In genomic region chr2:87445613-87446312, GRCh38 we compare ENCODE assay signal across 8 cellular contexts.
A peak's percentile ranks its signal among the peaks of the same experiment; 100 is the strongest.
DNase-seq lines count a peak whose midpoint lies in the region; ATAC-seq and TF ChIP-seq lines count a peak whose summit lies in the region.
"Not testable (repeated sequence)": the region's sequence is repeated elsewhere in the genome, so short reads cannot be mapped to it uniquely, and the experiment has no call there.

No MANE protein-coding gene starts in this region.

- 0 out of 2 replicates have a peak overlapping the region, but pooled peaks have one; percentile 70 for H4K91ac ChIP-seq in IMR-90 (ENCODE audit: insufficient read depth, low read depth, low read length)

- H3K79me1 ChIP-seq in IMR-90 (ENCODE audit: low read depth in 1 of 2, low read length in 2 of 2) = peaks cover 5 to 10% of the 10 kb centered on the region in 2 experiments; a peak in 2 of 4 replicates

- H2BK120ac ChIP-seq in IMR-90 (ENCODE audit: low read depth, low read length) = peak overlapping the region; percentile 89

- not testable (repeated sequence) for H3K9me3 Mint-ChIP-seq in activated T-cell treated with anti-CD3 and anti-CD28 coated beads, Interleukin-2, amount 50 U/mL, for 24 hours; activated naive CD8-positive, alpha-beta T cell treated with anti-CD3 and anti-CD28 coated beads, Interleukin-2, amount 50 U/mL, for 24 hours; natural killer cell treated with Interleukin-12 subunit alpha and Interleukin-12 subunit beta and Interleukin-15 and Interleukin-18, amount 100 ng/mL, for 72 hours; stimulated activated naive CD8-positive, alpha-beta T cell treated with anti-CD3 and anti-CD28 coated beads, Interleukin-15, amount 100 ng/mL, for 72 hours

- not testable (repeated sequence) for TF ChIP-seq POLR2A in IMR-90 (IDR thresholded peaks at IDR 0.05; ENCODE audit: low read depth, low read length)

- peak overlapping the region; percentile 92; the same call in 1 of the 2 replicates for H3K56ac ChIP-seq in IMR-90 (ENCODE audit: extremely low read depth, insufficient read depth, low read length)

- H3K9me1 ChIP-seq in IMR-90 (ENCODE audit: insufficient read depth, low read length) = not testable (repeated sequence)

- peak overlapping the region; percentile 91; the same call in 1 of the 2 replicates for H2BK20ac ChIP-seq in IMR-90 (ENCODE audit: low read depth, low read length)

- not testable (repeated sequence) for H2AFZ ChIP-seq in IMR-90 (replicated peaks; ENCODE audit: low read length, poor library complexity)

- in situ Hi-C loops in IMR-90 (cut with MboI; ENCODE audit: low sequenced_read_pairs) = not testable (repeated sequence)

- peaks cover 23% of the 10 kb centered on the region for H3K4me1 Mint-ChIP-seq in activated T-cell treated with anti-CD3 and anti-CD28 coated beads, Interleukin-2, amount 50 U/mL, for 24 hours (ENCODE audit: low read depth)
- peaks cover 49% of the 10 kb centered on the region for H3K4me1 Mint-ChIP-seq in activated naive CD8-positive, alpha-beta T cell treated with anti-CD3 and anti-CD28 coated beads, Interleukin-2, amount 50 U/mL, for 24 hours
- H3K4me1 Mint-ChIP-seq in natural killer cell treated with Interleukin-12 subunit alpha and Interleukin-12 subunit beta and Interleukin-15 and Interleukin-18, amount 100 ng/mL, for 72 hours (ENCODE audit: low read depth in 2 of 2) = peaks cover 6 to 35% of the 10 kb centered on the region in 2 donors
- H3K4me1 Mint-ChIP-seq in stimulated activated naive CD8-positive, alpha-beta T cell treated with anti-CD3 and anti-CD28 coated beads, Interleukin-15, amount 100 ng/mL, for 72 hours = peaks cover 28% of the 10 kb centered on the region

- H3K4me3 ChIP-seq in AG04450 (ENCODE audit: low read depth, low read length); IMR-90 (ENCODE audit: insufficient read depth, low read depth, low read length): not testable (repeated sequence)

- H4K8ac ChIP-seq in IMR-90 (ENCODE audit: low read depth in 2 of 2, low read length in 2 of 2) = peak overlapping the region; percentile 72 to 87; a peak in 2 of 4 replicates

- POLR2A ChIA-PET in AG04450 (lab: Yijun Ruan, JAX); IMR-90 (lab: Charles Lee; ENCODE audit: unreplicated experiment): not testable (repeated sequence)

- not testable (repeated sequence) for H3K9me3 ChIP-seq in AG04450 (ENCODE audit: control insufficient read depth, insufficient read depth, low read length); IMR-90 (ENCODE audit: control insufficient read depth, insufficient read depth, low read length)

- peak overlapping the region; percentile 72; the same call in 1 of the 2 replicates for H3K4me2 ChIP-seq in IMR-90 (ENCODE audit: low read depth, low read length)

- H3K27me3 ChIP-seq in AG04450 (ENCODE audit: control insufficient read depth, insufficient read depth, low read length); IMR-90 (ENCODE audit: control insufficient read depth, insufficient read depth, low read length): not testable (repeated sequence)

- H3K23ac ChIP-seq in IMR-90 (ENCODE audit: low read depth, low read length) = peak overlapping the region; percentile 85

- BruUV-seq in IMR-90 (replicated peaks; lab: Mats Ljungman, UMichigan) = not testable (repeated sequence)

- H3K18ac ChIP-seq in IMR-90 (ENCODE audit: low read depth, low read length) = peak overlapping the region; percentile 92

- peak; percentile 72 for ATAC-seq in IMR-90 (ENCODE audit: low read depth)
- peak; percentile 84 for ATAC-seq in SK-N-SH treated with all-trans-retinoic acid at 6 μM for 48 hours
- peak; percentile 48 for ATAC-seq in activated naive CD8-positive, alpha-beta T cell treated with anti-CD3 and anti-CD28 coated beads, Interleukin-2, amount 50 U/mL, for 24 hours
- ATAC-seq in natural killer cell treated with Interleukin-12 subunit alpha and Interleukin-12 subunit beta and Interleukin-15 and Interleukin-18, amount 100 ng/mL, for 72 hours = peak in 1 of 2 donors; percentile 35
- peak; percentile 77 for ATAC-seq in stimulated activated naive CD8-positive, alpha-beta T cell treated with anti-CD3 and anti-CD28 coated beads, Interleukin-15, amount 100 ng/mL, for 72 hours

- H4K20me1 ChIP-seq in IMR-90 (ENCODE audit: insufficient read depth, low read length) = not testable (repeated sequence)

- not testable (repeated sequence) for H2AK9ac ChIP-seq in IMR-90 (replicated peaks; ENCODE audit: low read depth, low read length, poor library complexity)

- H3K4ac ChIP-seq in IMR-90 (ENCODE audit: low read depth, low read length) = peak overlapping the region; percentile 86

- H2AK5ac ChIP-seq in IMR-90 (ENCODE audit: low read depth, low read length) = peak overlapping the region; percentile 73; the same call in 1 of the 2 replicates

- WGBS in IMR-90 (ENCODE audit: extremely low coverage in 2 of 2, insufficient read length in 1 of 2), 2 experiments = no CpG with 5 or more reads among the region's 5 CpGs

- H3K9ac ChIP-seq in IMR-90 (ENCODE audit: low read depth, low read length) = not testable (repeated sequence)

- peak overlapping the region; percentile 75; the same call in 1 of the 3 replicates for H2BK15ac ChIP-seq in IMR-90 (ENCODE audit: low read depth, low read length)

- H3K4me3 Mint-ChIP-seq in activated T-cell treated with anti-CD3 and anti-CD28 coated beads, Interleukin-2, amount 50 U/mL, for 24 hours = not testable (repeated sequence)
- peak overlapping the region; percentile 25 for H3K4me3 Mint-ChIP-seq in activated naive CD8-positive, alpha-beta T cell treated with anti-CD3 and anti-CD28 coated beads, Interleukin-2, amount 50 U/mL, for 24 hours
- peak overlapping the region; percentile 26 for H3K4me3 Mint-ChIP-seq in natural killer cell treated with Interleukin-12 subunit alpha and Interleukin-12 subunit beta and Interleukin-15 and Interleukin-18, amount 100 ng/mL, for 72 hours
- H3K4me3 Mint-ChIP-seq in stimulated activated naive CD8-positive, alpha-beta T cell treated with anti-CD3 and anti-CD28 coated beads, Interleukin-15, amount 100 ng/mL, for 72 hours = peak overlapping the region; percentile 53 to 66

- intact Hi-C loops in IMR-90 (cut with micrococcal nuclease) = not testable (repeated sequence)

- H3K27ac ChIP-seq in AG04450 (ENCODE audit: low read depth, low read length) = peak overlapping the region; percentile 31
- peak overlapping the region; percentile 93 for H3K27ac ChIP-seq in IMR-90 (ENCODE audit: insufficient read depth, low read length)

- TF ChIP-seq RAD21 in IMR-90 (IDR thresholded peaks at IDR 0.05; ENCODE audit: low read length) = not testable (repeated sequence)

- not testable (repeated sequence) for DNase-seq in AG04450 (ENCODE audit: low read depth, low spot score); activated T-cell treated with anti-CD3 and anti-CD28 coated beads, Interleukin-2, amount 50 U/mL, for 24 hours; activated naive CD8-positive, alpha-beta T cell treated with anti-CD3 and anti-CD28 coated beads, Interleukin-2, amount 50 U/mL, for 24 hours; natural killer cell treated with Interleukin-12 subunit alpha and Interleukin-12 subunit beta and Interleukin-15 and Interleukin-18, amount 100 ng/mL, for 72 hours (ENCODE audit: low spot score); stimulated activated naive CD8-positive, alpha-beta T cell treated with anti-CD3 and anti-CD28 coated beads, Interleukin-15, amount 100 ng/mL, for 72 hours
- DNase-seq in IMR-90 (peak; percentile 35), fibroblast of peridontal ligament (ENCODE audit: extremely low read depth) (peak; percentile 31)

- H3K36me3 Mint-ChIP-seq in activated T-cell treated with anti-CD3 and anti-CD28 coated beads, Interleukin-2, amount 50 U/mL, for 24 hours (ENCODE audit: low read depth); activated naive CD8-positive, alpha-beta T cell treated with anti-CD3 and anti-CD28 coated beads, Interleukin-2, amount 50 U/mL, for 24 hours (ENCODE audit: low read depth); natural killer cell treated with Interleukin-12 subunit alpha and Interleukin-12 subunit beta and Interleukin-15 and Interleukin-18, amount 100 ng/mL, for 72 hours: not testable (repeated sequence)

- H3K14ac ChIP-seq in IMR-90 (replicated peaks; ENCODE audit: low read depth, low read length) = peak overlapping the region; percentile 94; the same call in 1 of the 2 replicates

- peak overlapping the region; percentile 91 for H2BK5ac ChIP-seq in IMR-90 (ENCODE audit: low read depth, low read length, poor library complexity, severe bottlenecking)

- peak overlapping the region; percentile 86 for H3K27ac Mint-ChIP-seq in activated T-cell treated with anti-CD3 and anti-CD28 coated beads, Interleukin-2, amount 50 U/mL, for 24 hours
- peak overlapping the region; percentile 59 for H3K27ac Mint-ChIP-seq in activated naive CD8-positive, alpha-beta T cell treated with anti-CD3 and anti-CD28 coated beads, Interleukin-2, amount 50 U/mL, for 24 hours
- H3K27ac Mint-ChIP-seq in natural killer cell treated with Interleukin-12 subunit alpha and Interleukin-12 subunit beta and Interleukin-15 and Interleukin-18, amount 100 ng/mL, for 72 hours = peak overlapping the region; percentile 55 to 67
- H3K27ac Mint-ChIP-seq in stimulated activated naive CD8-positive, alpha-beta T cell treated with anti-CD3 and anti-CD28 coated beads, Interleukin-15, amount 100 ng/mL, for 72 hours = peak overlapping the region; percentile 80 to 93

- not testable (repeated sequence) for TF ChIP-seq CTCF in AG04450 (IDR thresholded peaks at IDR 0.05; ENCODE audit: low read depth, low read length); IMR-90 (conservative IDR thresholded peaks at IDR 0.05; ENCODE audit: low read depth, low read length)

- dilution Hi-C loops in IMR-90 (cut with HindIII; ENCODE audit: low sequenced_read_pairs, unreplicated experiment) = not testable (repeated sequence)

- not testable (repeated sequence) for H3K27me3 Mint-ChIP-seq in activated T-cell treated with anti-CD3 and anti-CD28 coated beads, Interleukin-2, amount 50 U/mL, for 24 hours; activated naive CD8-positive, alpha-beta T cell treated with anti-CD3 and anti-CD28 coated beads, Interleukin-2, amount 50 U/mL, for 24 hours; natural killer cell treated with Interleukin-12 subunit alpha and Interleukin-12 subunit beta and Interleukin-15 and Interleukin-18, amount 100 ng/mL, for 72 hours; stimulated activated naive CD8-positive, alpha-beta T cell treated with anti-CD3 and anti-CD28 coated beads, Interleukin-15, amount 100 ng/mL, for 72 hours

- not testable (repeated sequence) for H3K4me1 ChIP-seq in IMR-90 (ENCODE audit: control insufficient read depth, insufficient read depth, low read length)

- peak overlapping the region; percentile 45 for H4K5ac ChIP-seq in IMR-90 (ENCODE audit: low read depth, low read length)

- not testable (repeated sequence) for H3K36me3 ChIP-seq in IMR-90 (ENCODE audit: control insufficient read depth, insufficient read depth, low read length)

- CTCF ChIA-PET in AG04450 (lab: Charles Lee); IMR-90 (lab: Yijun Ruan, JAX): not testable (repeated sequence)
